Comparison of ENCODE assay signal across 8 cellular contexts in the genomic region with DNA sequence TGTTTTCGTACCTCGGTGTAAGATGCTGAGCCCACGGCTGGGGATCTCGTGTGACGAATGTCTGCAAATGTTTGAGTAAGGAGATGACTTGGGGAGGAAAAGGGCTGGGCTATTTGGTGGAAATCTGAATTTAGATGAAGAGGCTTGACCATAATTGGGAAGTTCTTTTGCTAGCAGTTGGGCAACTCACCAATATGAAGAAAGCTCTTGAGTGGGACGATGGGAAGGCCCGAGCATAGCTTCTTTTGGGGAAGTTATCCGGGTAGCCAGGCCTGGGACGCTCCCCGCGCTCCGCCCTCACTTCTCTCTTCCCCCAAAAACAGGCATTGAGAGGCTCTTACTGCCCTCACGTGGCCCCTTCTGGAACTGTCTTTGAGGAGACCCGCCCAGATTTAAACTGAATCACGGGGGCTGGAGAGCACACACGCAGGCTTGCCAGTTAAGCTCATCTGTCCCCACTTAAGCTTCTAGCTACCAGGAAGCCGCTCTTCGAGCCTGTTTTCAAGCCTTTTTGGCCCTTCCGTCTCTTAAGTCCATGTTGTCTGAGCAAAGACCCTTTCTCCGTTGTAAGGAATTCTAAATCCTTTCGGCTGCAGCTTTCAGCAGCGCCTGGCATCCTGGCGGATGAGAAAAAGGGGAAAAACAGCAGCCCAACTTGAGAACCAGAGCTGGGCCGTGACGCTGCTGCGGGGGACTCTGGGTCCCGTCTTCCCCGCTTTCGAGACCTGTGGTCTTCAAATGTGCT.
DNase-seq lines count a peak whose midpoint lies in the region; ATAC-seq, FAIRE-seq and TF ChIP-seq lines count a peak whose summit lies in the region.

No MANE protein-coding gene starts in this region.

- peaks cover 23% of the 10 kb centered on the region for H3K4me1 ChIP-seq in left ventricle myocardium inferior

- peaks cover 3% of the 10 kb centered on the region for H3K9me3 Mint-ChIP-seq in progenitor cell of endocrine pancreas (ENCODE audit: low read depth)

- peak; percentile 79 for TF ChIP-seq POLR2A in GM12891 (IDR thresholded peaks at IDR 0.05; ENCODE audit: low read depth, low read length)

- no peaks in the 10 kb centered on the region for H3K9me3 ChIP-seq in left ventricle myocardium inferior (replicated peaks)

- H3K27me3 ChIP-seq in left ventricle myocardium inferior (ENCODE audit: low read depth) = no peaks in the 10 kb centered on the region

- H3K27me3 Mint-ChIP-seq in progenitor cell of endocrine pancreas = no peaks in the 10 kb centered on the region

- peak overlapping the region; percentile 59 for H3K4me3 ChIP-seq in left ventricle myocardium inferior

- H3K4me1 Mint-ChIP-seq in progenitor cell of endocrine pancreas (ENCODE audit: low read depth) = peaks cover 5% of the 10 kb centered on the region

- DNase-seq in GM12891 (ENCODE audit: insufficient read length, low spot score) (peak; percentile 66), NCI-H1417 (lab: John Stamatoyannopoulos, UW) (peak; percentile 71 to 90 (median 73)), T follicular helper cell (ENCODE audit: low read depth) (peak; percentile 75), amniotic stem cell (lab: John Stamatoyannopoulos, UW) (peak; percentile 86), left ventricle myocardium inferior (peak; percentile 92), progenitor cell of endocrine pancreas (ENCODE audit: low spot score, unreplicated experiment) (peak; percentile 77), ureter (ENCODE audit: low spot score) (peak; percentile 95)

- peak; percentile 92 for ATAC-seq in HG02759 (IDR thresholded peaks at IDR 0.05; ENCODE audit: unreplicated experiment)

- peak overlapping the region; percentile 88 for H3K27ac ChIP-seq in left ventricle myocardium inferior (replicated peaks)

- no peaks in the 10 kb centered on the region for H3K36me3 Mint-ChIP-seq in progenitor cell of endocrine pancreas (ENCODE audit: insufficient read depth)

- peaks cover 26% of the 10 kb centered on the region for H3K36me3 ChIP-seq in left ventricle myocardium inferior

- peak overlapping the region; percentile 72 for H3K27ac Mint-ChIP-seq in progenitor cell of endocrine pancreas

- intact Hi-C loops in left ventricle myocardium inferior (cut with micrococcal nuclease) = no loop called here

- peak; percentile 90 for FAIRE-seq in GM12891 (lab: Jason Lieb, UNC)

- TF ChIP-seq CTCF in left ventricle myocardium inferior (IDR thresholded peaks at IDR 0.05; ENCODE audit: borderline replicate concordance) = peak; percentile 91
- peak; percentile 85 for TF ChIP-seq CTCF in progenitor cell of endocrine pancreas (IDR thresholded peaks at IDR 0.05; ENCODE audit: unreplicated experiment)

- peak overlapping the region; percentile 68 for H3K4me3 Mint-ChIP-seq in progenitor cell of endocrine pancreas (ENCODE audit: low read depth)

TF ChIP-seq in GM12891, 5 proteins besides CTCF, POLR2A, EP300 and RAD21:
- TF ChIP-seq TAF1 (IDR thresholded peaks at IDR 0.05; ENCODE audit: low read depth, low read length) (peak; percentile 76; the same call in 1 of the 2 replicates), PAX5 (IDR thresholded peaks at IDR 0.05; ENCODE audit: insufficient read depth, low read length, severe bottlenecking) (no peak), POLR2AphosphoS5 (IDR thresholded peaks at IDR 0.05; ENCODE audit: low read depth, low read length) (peak; percentile 79), SPI1 (IDR thresholded peaks at IDR 0.05; ENCODE audit: low read depth, low read length) (peak; percentile 18; the same call in 1 of the 2 replicates)

Comparison
In these comparisons a context has a peak if more than half of its experiments do, and no peak if none do; other contexts are left out.
1. Peak in every context shown above with its lines: DNase-seq, ATAC-seq, H3K4me3 ChIP-seq and H3K27ac ChIP-seq.